ENCODE assay signal across 1 cellular context in the genomic region with DNA sequence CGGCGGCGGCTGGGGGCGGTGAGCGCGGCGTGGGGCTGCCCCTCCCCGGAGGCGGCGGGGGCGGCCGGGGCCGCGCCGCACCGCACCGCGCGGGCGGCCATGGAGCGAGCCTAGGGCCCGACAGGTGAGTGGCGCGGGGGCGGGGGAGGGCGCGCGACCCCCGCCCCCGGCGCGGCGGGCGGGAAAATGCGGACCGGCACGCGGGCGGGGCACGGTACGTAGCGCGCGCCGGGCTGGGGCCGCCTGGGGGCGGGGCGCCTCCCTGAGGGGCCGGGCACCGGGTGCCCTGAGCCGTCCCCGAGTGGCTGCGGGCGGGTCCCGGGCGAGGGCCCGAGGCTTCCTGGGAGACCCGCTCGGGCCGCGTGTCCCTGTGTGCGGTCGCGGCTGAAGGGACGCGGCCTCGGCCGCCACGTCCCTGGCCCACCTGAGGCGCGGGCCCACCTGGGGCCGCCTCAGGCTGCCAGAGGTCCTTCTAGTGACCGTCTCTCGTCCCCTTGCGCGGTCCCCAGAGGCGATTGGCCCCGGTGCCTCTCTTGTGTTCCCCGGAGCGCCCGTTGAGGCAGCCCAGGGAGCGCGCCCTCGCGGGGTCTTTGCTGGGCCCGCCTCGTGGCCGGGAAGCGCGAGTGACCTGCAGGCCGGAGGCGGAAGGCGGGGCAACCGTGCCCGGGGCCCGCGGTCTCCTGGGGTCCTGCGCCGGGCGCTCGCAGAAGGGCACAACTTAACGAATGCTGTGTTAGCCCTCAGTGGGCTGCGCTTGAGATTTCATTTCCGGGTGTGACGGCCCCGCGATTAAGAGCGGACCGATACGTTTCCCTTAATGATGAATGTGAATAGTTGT.
A peak's percentile ranks its signal among the peaks of the same experiment; 100 is the strongest.
TF ChIP-seq lines count a peak whose summit lies in the region.

No MANE protein-coding gene starts in this region.

TF ChIP-seq in HepG2, 621 proteins besides CTCF, POLR2A, EP300 and RAD21 (continued from another document and continues in another):
- TF ChIP-seq, protein P1, sequence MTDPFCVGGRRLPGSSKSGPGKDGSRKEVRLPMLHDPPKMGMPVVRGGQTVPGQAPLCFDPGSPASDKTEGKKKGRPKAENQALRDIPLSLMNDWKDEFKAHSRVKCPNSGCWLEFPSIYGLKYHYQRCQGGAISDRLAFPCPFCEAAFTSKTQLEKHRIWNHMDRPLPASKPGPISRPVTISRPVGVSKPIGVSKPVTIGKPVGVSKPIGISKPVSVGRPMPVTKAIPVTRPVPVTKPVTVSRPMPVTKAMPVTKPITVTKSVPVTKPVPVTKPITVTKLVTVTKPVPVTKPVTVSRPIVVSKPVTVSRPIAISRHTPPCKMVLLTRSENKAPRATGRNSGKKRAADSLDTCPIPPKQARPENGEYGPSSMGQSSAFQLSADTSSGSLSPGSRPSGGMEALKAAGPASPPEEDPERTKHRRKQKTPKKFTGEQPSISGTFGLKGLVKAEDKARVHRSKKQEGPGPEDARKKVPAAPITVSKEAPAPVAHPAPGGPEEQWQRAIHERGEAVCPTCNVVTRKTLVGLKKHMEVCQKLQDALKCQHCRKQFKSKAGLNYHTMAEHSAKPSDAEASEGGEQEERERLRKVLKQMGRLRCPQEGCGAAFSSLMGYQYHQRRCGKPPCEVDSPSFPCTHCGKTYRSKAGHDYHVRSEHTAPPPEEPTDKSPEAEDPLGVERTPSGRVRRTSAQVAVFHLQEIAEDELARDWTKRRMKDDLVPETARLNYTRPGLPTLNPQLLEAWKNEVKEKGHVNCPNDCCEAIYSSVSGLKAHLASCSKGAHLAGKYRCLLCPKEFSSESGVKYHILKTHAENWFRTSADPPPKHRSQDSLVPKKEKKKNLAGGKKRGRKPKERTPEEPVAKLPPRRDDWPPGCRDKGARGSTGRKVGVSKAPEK (CRISPR knock-in tag; IDR thresholded peaks at IDR 0.05; ENCODE audit: borderline replicate concordance) = no peak
- TF ChIP-seq ZNF235 (CRISPR knock-in tag; IDR thresholded peaks at IDR 0.05; ENCODE audit: borderline replicate concordance) (no peak; the same call in 1 of the 2 replicates), SOX13 (IDR thresholded peaks at IDR 0.05) (no peak), SOX13 (CRISPR knock-in tag; conservative IDR thresholded peaks at IDR 0.05 in 1 of 2, IDR thresholded peaks at IDR 0.05 in 1 of 2) (no peak), KLF11 (CRISPR knock-in tag; IDR thresholded peaks at IDR 0.05) (no peak), RFX1 (IDR thresholded peaks at IDR 0.05) (no peak), SOX5 (CRISPR knock-in tag; IDR thresholded peaks at IDR 0.05; ENCODE audit: borderline replicate concordance) (0 out of 2 replicates have a peak, but pooled peaks have one; percentile 6), ADNP (CRISPR knock-in tag; IDR thresholded peaks at IDR 0.05) (no peak), NRL (CRISPR knock-in tag; IDR thresholded peaks at IDR 0.05; ENCODE audit: borderline replicate concordance) (peak; percentile 95), ZNF274 (CRISPR knock-in tag; IDR thresholded peaks at IDR 0.05) (peak; percentile 76), ASH2L (IDR thresholded peaks at IDR 0.05; ENCODE audit: insufficient read length, low read depth, low read length) (peak; percentile 36), HCFC1 (IDR thresholded peaks at IDR 0.05; ENCODE audit: low read depth, low read length) (no peak), ZNF264 (CRISPR knock-in tag; IDR thresholded peaks at IDR 0.05) (no peak), ZNF225 (CRISPR knock-in tag; IDR thresholded peaks at IDR 0.05) (peak; percentile 93), ZNF543 (CRISPR knock-in tag; IDR thresholded peaks at IDR 0.05) (peak; percentile 87), ZNF790 (CRISPR knock-in tag; IDR thresholded peaks at IDR 0.05; ENCODE audit: borderline replicate concordance) (no peak), POLR2G (IDR thresholded peaks at IDR 0.05; ENCODE audit: low read depth, low read length) (peak; percentile 82), HOXD1 (CRISPR knock-in tag; IDR thresholded peaks at IDR 0.05) (peak; percentile 63; the same call in 1 of the 2 replicates), FOXA3 (CRISPR knock-in tag; IDR thresholded peaks at IDR 0.05) (no peak), AKAP8 (CRISPR knock-in tag; IDR thresholded peaks at IDR 0.05) (no peak), ZNF614 (CRISPR knock-in tag; IDR thresholded peaks at IDR 0.05; ENCODE audit: borderline replicate concordance) (0 out of 2 replicates have a peak, but pooled peaks have one; percentile 18), ZFY (CRISPR knock-in tag; IDR thresholded peaks at IDR 0.05) (peak; percentile 94), RXRA (CRISPR knock-in tag; IDR thresholded peaks at IDR 0.05) (0 out of 2 replicates have a peak, but pooled peaks have one; percentile 58), ZNF563 (CRISPR knock-in tag; IDR thresholded peaks at IDR 0.05) (peak; percentile 80), ZNF75D (CRISPR knock-in tag; IDR thresholded peaks at IDR 0.05; ENCODE audit: borderline replicate concordance) (peak; percentile 69; the same call in 1 of the 2 replicates), KLF9 (CRISPR knock-in tag; IDR thresholded peaks at IDR 0.05; ENCODE audit: low read depth) (no peak; the same call in 1 of the 2 replicates)
- TF ChIP-seq, protein P2, sequence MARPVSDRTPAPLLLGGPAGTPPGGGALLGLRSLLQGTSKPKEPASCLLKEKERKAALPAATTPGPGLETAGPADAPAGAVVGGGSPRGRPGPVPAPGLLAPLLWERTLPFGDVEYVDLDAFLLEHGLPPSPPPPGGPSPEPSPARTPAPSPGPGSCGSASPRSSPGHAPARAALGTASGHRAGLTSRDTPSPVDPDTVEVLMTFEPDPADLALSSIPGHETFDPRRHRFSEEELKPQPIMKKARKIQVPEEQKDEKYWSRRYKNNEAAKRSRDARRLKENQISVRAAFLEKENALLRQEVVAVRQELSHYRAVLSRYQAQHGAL (CRISPR knock-in tag; IDR thresholded peaks at IDR 0.05; ENCODE audit: not compliant biosample characterization) = peak; percentile 44
- TF ChIP-seq, protein P3, sequence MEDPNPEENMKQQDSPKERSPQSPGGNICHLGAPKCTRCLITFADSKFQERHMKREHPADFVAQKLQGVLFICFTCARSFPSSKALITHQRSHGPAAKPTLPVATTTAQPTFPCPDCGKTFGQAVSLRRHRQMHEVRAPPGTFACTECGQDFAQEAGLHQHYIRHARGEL (CRISPR knock-in tag; IDR thresholded peaks at IDR 0.05) = no peak
- TF ChIP-seq, protein P4, sequence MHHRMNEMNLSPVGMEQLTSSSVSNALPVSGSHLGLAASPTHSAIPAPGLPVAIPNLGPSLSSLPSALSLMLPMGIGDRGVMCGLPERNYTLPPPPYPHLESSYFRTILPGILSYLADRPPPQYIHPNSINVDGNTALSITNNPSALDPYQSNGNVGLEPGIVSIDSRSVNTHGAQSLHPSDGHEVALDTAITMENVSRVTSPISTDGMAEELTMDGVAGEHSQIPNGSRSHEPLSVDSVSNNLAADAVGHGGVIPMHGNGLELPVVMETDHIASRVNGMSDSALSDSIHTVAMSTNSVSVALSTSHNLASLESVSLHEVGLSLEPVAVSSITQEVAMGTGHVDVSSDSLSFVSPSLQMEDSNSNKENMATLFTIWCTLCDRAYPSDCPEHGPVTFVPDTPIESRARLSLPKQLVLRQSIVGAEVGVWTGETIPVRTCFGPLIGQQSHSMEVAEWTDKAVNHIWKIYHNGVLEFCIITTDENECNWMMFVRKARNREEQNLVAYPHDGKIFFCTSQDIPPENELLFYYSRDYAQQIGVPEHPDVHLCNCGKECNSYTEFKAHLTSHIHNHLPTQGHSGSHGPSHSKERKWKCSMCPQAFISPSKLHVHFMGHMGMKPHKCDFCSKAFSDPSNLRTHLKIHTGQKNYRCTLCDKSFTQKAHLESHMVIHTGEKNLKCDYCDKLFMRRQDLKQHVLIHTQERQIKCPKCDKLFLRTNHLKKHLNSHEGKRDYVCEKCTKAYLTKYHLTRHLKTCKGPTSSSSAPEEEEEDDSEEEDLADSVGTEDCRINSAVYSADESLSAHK (CRISPR knock-in tag; IDR thresholded peaks at IDR 0.05; ENCODE audit: borderline replicate concordance) = no peak
- TF ChIP-seq, protein P5, sequence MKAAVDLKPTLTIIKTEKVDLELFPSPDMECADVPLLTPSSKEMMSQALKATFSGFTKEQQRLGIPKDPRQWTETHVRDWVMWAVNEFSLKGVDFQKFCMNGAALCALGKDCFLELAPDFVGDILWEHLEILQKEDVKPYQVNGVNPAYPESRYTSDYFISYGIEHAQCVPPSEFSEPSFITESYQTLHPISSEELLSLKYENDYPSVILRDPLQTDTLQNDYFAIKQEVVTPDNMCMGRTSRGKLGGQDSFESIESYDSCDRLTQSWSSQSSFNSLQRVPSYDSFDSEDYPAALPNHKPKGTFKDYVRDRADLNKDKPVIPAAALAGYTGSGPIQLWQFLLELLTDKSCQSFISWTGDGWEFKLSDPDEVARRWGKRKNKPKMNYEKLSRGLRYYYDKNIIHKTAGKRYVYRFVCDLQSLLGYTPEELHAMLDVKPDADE (CRISPR knock-in tag; IDR thresholded peaks at IDR 0.05) = peak; percentile 37; the same call in 1 of the 2 replicates
- TF ChIP-seq, protein P6, sequence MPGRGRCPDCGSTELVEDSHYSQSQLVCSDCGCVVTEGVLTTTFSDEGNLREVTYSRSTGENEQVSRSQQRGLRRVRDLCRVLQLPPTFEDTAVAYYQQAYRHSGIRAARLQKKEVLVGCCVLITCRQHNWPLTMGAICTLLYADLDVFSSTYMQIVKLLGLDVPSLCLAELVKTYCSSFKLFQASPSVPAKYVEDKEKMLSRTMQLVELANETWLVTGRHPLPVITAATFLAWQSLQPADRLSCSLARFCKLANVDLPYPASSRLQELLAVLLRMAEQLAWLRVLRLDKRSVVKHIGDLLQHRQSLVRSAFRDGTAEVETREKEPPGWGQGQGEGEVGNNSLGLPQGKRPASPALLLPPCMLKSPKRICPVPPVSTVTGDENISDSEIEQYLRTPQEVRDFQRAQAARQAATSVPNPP (CRISPR knock-in tag; IDR thresholded peaks at IDR 0.05) = no peak; the same call in 1 of the 2 replicates
- TF ChIP-seq, protein P7, sequence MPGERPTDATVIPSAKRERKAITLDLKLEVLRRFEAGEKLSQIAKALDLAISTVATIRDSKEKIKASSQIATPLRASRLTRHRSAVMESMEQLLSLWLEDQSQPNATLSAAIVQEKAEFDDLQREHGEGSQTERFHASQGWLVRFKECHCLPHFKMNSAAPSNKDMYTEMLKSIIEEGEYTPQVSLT (CRISPR knock-in tag; IDR thresholded peaks at IDR 0.05; ENCODE audit: borderline replicate concordance, low read depth) = no peak
- TF ChIP-seq, protein P8, sequence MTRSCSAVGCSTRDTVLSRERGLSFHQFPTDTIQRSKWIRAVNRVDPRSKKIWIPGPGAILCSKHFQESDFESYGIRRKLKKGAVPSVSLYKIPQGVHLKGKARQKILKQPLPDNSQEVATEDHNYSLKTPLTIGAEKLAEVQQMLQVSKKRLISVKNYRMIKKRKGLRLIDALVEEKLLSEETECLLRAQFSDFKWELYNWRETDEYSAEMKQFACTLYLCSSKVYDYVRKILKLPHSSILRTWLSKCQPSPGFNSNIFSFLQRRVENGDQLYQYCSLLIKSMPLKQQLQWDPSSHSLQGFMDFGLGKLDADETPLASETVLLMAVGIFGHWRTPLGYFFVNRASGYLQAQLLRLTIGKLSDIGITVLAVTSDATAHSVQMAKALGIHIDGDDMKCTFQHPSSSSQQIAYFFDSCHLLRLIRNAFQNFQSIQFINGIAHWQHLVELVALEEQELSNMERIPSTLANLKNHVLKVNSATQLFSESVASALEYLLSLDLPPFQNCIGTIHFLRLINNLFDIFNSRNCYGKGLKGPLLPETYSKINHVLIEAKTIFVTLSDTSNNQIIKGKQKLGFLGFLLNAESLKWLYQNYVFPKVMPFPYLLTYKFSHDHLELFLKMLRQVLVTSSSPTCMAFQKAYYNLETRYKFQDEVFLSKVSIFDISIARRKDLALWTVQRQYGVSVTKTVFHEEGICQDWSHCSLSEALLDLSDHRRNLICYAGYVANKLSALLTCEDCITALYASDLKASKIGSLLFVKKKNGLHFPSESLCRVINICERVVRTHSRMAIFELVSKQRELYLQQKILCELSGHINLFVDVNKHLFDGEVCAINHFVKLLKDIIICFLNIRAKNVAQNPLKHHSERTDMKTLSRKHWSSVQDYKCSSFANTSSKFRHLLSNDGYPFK (CRISPR knock-in tag; IDR thresholded peaks at IDR 0.05; ENCODE audit: borderline replicate concordance) = 0 out of 2 replicates have a peak, but pooled peaks have one; percentile 47
- TF ChIP-seq, protein P9, sequence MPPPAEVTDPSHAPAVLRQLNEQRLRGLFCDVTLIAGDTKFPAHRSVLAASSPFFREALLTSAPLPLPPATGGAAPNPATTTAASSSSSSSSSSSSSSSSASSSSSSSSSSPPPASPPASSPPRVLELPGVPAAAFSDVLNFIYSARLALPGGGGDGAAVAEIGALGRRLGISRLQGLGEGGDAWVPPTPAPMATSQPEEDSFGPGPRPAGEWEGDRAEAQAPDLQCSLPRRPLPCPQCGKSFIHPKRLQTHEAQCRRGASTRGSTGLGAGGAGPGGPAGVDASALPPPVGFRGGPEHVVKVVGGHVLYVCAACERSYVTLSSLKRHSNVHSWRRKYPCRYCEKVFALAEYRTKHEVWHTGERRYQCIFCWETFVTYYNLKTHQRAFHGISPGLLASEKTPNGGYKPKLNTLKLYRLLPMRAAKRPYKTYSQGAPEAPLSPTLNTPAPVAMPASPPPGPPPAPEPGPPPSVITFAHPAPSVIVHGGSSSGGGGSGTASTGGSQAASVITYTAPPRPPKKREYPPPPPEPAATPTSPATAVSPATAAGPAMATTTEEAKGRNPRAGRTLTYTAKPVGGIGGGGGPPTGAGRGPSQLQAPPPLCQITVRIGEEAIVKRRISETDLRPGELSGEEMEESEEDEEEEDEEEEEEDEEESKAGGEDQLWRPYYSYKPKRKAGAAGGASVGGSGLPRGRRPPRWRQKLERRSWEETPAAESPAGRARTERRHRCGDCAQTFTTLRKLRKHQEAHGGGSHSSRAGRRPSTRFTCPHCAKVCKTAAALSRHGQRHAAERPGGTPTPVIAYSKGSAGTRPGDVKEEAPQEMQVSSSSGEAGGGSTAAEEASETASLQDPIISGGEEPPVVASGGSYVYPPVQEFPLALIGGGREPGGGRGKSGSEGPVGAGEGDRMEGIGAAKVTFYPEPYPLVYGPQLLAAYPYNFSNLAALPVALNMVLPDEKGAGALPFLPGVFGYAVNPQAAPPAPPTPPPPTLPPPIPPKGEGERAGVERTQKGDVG (CRISPR knock-in tag; IDR thresholded peaks at IDR 0.05; ENCODE audit: borderline replicate concordance) = no peak
- TF ChIP-seq, protein P10, sequence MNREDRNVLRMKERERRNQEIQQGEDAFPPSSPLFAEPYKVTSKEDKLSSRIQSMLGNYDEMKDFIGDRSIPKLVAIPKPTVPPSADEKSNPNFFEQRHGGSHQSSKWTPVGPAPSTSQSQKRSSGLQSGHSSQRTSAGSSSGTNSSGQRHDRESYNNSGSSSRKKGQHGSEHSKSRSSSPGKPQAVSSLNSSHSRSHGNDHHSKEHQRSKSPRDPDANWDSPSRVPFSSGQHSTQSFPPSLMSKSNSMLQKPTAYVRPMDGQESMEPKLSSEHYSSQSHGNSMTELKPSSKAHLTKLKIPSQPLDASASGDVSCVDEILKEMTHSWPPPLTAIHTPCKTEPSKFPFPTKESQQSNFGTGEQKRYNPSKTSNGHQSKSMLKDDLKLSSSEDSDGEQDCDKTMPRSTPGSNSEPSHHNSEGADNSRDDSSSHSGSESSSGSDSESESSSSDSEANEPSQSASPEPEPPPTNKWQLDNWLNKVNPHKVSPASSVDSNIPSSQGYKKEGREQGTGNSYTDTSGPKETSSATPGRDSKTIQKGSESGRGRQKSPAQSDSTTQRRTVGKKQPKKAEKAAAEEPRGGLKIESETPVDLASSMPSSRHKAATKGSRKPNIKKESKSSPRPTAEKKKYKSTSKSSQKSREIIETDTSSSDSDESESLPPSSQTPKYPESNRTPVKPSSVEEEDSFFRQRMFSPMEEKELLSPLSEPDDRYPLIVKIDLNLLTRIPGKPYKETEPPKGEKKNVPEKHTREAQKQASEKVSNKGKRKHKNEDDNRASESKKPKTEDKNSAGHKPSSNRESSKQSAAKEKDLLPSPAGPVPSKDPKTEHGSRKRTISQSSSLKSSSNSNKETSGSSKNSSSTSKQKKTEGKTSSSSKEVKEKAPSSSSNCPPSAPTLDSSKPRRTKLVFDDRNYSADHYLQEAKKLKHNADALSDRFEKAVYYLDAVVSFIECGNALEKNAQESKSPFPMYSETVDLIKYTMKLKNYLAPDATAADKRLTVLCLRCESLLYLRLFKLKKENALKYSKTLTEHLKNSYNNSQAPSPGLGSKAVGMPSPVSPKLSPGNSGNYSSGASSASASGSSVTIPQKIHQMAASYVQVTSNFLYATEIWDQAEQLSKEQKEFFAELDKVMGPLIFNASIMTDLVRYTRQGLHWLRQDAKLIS (CRISPR knock-in tag; IDR thresholded peaks at IDR 0.05) = no peak
